In the genomic region with DNA sequence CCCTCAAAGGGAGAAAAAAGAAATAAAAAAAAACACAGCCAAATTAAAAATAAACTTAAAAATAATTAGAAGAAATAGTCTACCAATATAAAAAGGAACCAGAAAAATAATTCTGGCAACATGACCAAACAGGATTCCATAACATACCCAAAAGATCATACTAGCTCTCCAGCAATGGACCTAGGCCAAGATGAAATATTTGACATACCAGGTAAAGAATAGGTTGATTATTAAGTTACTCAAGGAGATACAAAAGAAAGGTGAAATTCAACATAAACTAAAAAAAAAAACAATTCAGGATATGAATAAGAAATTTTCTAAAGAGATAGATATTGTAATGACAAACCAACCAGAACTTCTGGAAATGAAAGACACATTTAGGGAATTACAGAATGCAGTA, we compare ENCODE assay signal across 24 cellular contexts.
"Had no signal": no experiment of that assay in that cellular context is flagged by ENCODE, and none has a peak within 500 bp of the region (broad histone marks: within the 10 kb centered on the region; RNA-seq: fewer than 3 reads in every experiment).

No MANE protein-coding gene starts in this region.

- H3K27ac Mint-ChIP-seq: memory B cell; naive thymus-derived CD4-positive, alpha-beta T cell; nephron; neural progenitor cell; stimulated activated naive CD8-positive, alpha-beta T cell treated with anti-CD3 and anti-CD28 coated beads, Interleukin-15, amount 100 ng/mL, for 72 hours had no signal

- H3K4me1 Mint-ChIP-seq: naive thymus-derived CD4-positive, alpha-beta T cell; nephron; neural progenitor cell; stimulated activated naive CD8-positive, alpha-beta T cell treated with anti-CD3 and anti-CD28 coated beads, Interleukin-15, amount 100 ng/mL, for 72 hours had no signal

- H3K4me2 ChIP-seq: neural progenitor cell had no signal

- H3K27ac ChIP-seq: coronary artery, neural progenitor cell, prostate gland, right atrium auricular region, transverse colon, upper lobe of right lung, uterus had no signal

- DNase-seq: dermis blood vessel endothelial cell; effector memory CD4-positive, alpha-beta T cell; erythroblast; esophagus squamous epithelium; kidney; mucosa of descending colon; naive thymus-derived CD4-positive, alpha-beta T cell; stimulated activated CD4-positive, alpha-beta T cell treated with anti-CD3 and anti-CD28 coated beads, Interleukin-2, amount 100 ng/mL, for 24 hours; stimulated activated CD4-positive, alpha-beta T cell treated with anti-CD3 and anti-CD28 coated beads, Interleukin-4, amount 100 ng/mL, for 24 hours; stimulated activated naive CD4-positive, alpha-beta T cell; stimulated activated naive CD8-positive, alpha-beta T cell treated with anti-CD3 and anti-CD28 coated beads, Interleukin-15, amount 100 ng/mL, for 72 hours; transverse colon; upper lobe of right lung; uterus had no signal

- H3K4me1 ChIP-seq: neural progenitor cell, prostate gland, right atrium auricular region, transverse colon, upper lobe of right lung, uterus had no signal

- H3K9ac ChIP-seq: neural progenitor cell had no signal

- H3K27me3 ChIP-seq: esophagus squamous epithelium, neural progenitor cell, right atrium auricular region, suprapubic skin, transverse colon, upper lobe of right lung, uterus had no signal

- ATAC-seq: naive thymus-derived CD4-positive, alpha-beta T cell; sciatic nerve; stimulated activated naive CD8-positive, alpha-beta T cell treated with anti-CD3 and anti-CD28 coated beads, Interleukin-15, amount 100 ng/mL, for 72 hours; upper lobe of right lung had no signal

- H3K4me3 Mint-ChIP-seq: memory B cell; naive thymus-derived CD4-positive, alpha-beta T cell; nephron; neural progenitor cell; stimulated activated naive CD8-positive, alpha-beta T cell treated with anti-CD3 and anti-CD28 coated beads, Interleukin-15, amount 100 ng/mL, for 72 hours had no signal

- H3K36me3 Mint-ChIP-seq: memory B cell, neural progenitor cell had no signal

- H3K4me3 ChIP-seq: coronary artery, esophagus squamous epithelium, lung, mucosa of descending colon, neural progenitor cell, prostate gland, right atrium auricular region, suprapubic skin, transverse colon, upper lobe of right lung, uterus had no signal

- FAIRE-seq: endothelial cell of umbilical vein, kidney had no signal

- H3K27me3 Mint-ChIP-seq: memory B cell; stimulated activated naive CD8-positive, alpha-beta T cell treated with anti-CD3 and anti-CD28 coated beads, Interleukin-15, amount 100 ng/mL, for 72 hours had no signal

- H3K36me3 ChIP-seq: esophagus squamous epithelium, neural progenitor cell, prostate gland, right atrium auricular region, suprapubic skin, transverse colon, upper lobe of right lung, uterus had no signal

- H3K9me3 ChIP-seq: esophagus squamous epithelium, mucosa of descending colon, prostate gland, right atrium auricular region, suprapubic skin, upper lobe of right lung had no signal

- H2AFZ ChIP-seq: neural progenitor cell had no signal
